ENCODE assay signal across 27 cellular contexts in the genomic region with DNA sequence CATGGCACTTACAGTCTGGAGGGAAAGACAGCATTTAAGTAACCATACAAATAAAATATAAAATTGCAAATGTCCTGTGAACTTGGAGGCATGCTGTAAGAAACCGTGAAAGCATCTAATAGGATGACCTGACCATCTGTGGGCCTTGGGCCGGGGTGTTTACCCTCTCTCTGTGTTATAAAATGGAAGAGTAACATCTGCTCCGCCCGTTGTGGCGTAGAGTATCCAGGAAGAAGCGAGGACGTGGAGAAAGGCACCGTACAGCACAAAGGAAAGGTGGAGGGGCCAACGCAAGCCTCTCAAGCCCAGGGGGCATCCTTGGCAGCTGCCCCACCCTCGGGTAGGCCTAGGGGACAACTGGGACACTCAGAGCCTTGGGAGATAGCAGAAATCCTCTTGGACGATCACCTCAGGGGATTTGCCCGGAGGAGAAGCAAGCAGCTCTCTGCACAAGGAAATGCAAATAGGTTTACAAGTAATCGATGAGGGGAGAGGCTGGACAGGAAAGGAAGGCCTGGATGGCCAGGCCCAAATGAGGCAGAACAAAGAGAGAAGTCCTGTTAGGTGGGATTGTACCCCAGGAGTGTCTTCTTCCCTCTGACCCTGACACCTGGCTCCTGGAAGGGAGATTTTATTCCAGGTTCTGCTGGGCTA. TPM values are rescaled to one million over a fixed set of nuclear protein-coding genes. Genes with fewer than 3 reads are reported as not detected.
"Had no signal": no experiment of that assay in that cellular context is flagged by ENCODE, and none has a peak within 500 bp of the region (broad histone marks: within the 10 kb centered on the region; RNA-seq: fewer than 3 reads in every experiment).

No MANE protein-coding gene starts in this region.

- ATAC-seq: esophagus mucosa; left cardiac atrium; lower lobe of right lung; natural killer cell treated with Interleukin-12 subunit alpha and Interleukin-12 subunit beta and Interleukin-15 and Interleukin-18, amount 100 ng/mL, for 72 hours; stimulated activated naive B cell treated with anti-CD40 and anti-IgM and Interleukin-4, amounts not matched to agents 10 μg/mL and 1 μg/mL and 100 μg/mL, for 72 hours had no signal

- H3K27me3 ChIP-seq: breast epithelium, sigmoid colon, transverse colon had no signal

- H3K9me3 ChIP-seq: breast epithelium, lower lobe of right lung, sigmoid colon, transverse colon had no signal

- H3K4me1 Mint-ChIP-seq: activated naive CD8-positive, alpha-beta T cell treated with anti-CD3 and anti-CD28 coated beads, Interleukin-2, amount 10 ng/mL, durations not matched to agents 7 days and 5 days; central memory CD8-positive, alpha-beta T cell; stimulated activated naive B cell treated with anti-CD40 and anti-IgM and Interleukin-4, amounts not matched to agents 10 μg/mL and 1 μg/mL and 100 μg/mL, for 72 hours had no signal

- H3K27ac Mint-ChIP-seq: activated CD4-positive, alpha-beta memory T cell treated with anti-CD3 and anti-CD28 coated beads for 36 hours; activated naive CD4-positive, alpha-beta T cell treated with anti-CD3 and anti-CD28 coated beads for 36 hours; activated naive CD8-positive, alpha-beta T cell treated with anti-CD3 and anti-CD28 coated beads, Interleukin-2, amount 10 ng/mL, durations not matched to agents 7 days and 5 days; natural killer cell treated with Interleukin-12 subunit alpha and Interleukin-12 subunit beta and Interleukin-15 and Interleukin-18, amount 100 ng/mL, for 72 hours; stimulated activated naive B cell treated with anti-CD40 and anti-IgM and Interleukin-4, amounts not matched to agents 10 μg/mL and 1 μg/mL and 100 μg/mL, for 72 hours had no signal

- H3K4me3 ChIP-seq: breast epithelium, lower lobe of right lung, sigmoid colon, transverse colon had no signal

- H3K36me3 Mint-ChIP-seq: activated CD4-positive, alpha-beta memory T cell treated with anti-CD3 and anti-CD28 coated beads for 36 hours; activated naive CD8-positive, alpha-beta T cell treated with anti-CD3 and anti-CD28 coated beads, Interleukin-2, amount 10 ng/mL, durations not matched to agents 7 days and 5 days; natural killer cell treated with Interleukin-12 subunit alpha and Interleukin-12 subunit beta and Interleukin-15 and Interleukin-18, amount 100 ng/mL, for 72 hours; stimulated activated naive B cell treated with anti-CD40 and anti-IgM and Interleukin-4, amounts not matched to agents 10 μg/mL and 1 μg/mL and 100 μg/mL, for 72 hours had no signal

- DNase-seq: activated CD4-positive, alpha-beta memory T cell treated with anti-CD3 and anti-CD28 coated beads for 36 hours; activated CD4-positive, alpha-beta T cell treated with anti-CD3 and anti-CD28 coated beads for 48 hours; activated CD4-positive, CD25-positive, alpha-beta regulatory T cell; activated effector memory CD4-positive, alpha-beta T cell treated with Interleukin-2 at 50 U/mL for 16 hours; activated naive CD4-positive, alpha-beta T cell treated with anti-CD3 and anti-CD28 coated beads for 36 hours; activated naive CD8-positive, alpha-beta T cell treated with anti-CD3 and anti-CD28 coated beads, Interleukin-2, amount 10 ng/mL, durations not matched to agents 7 days and 5 days; activated T-cell treated with anti-CD3 and anti-CD28 coated beads, Interleukin-2, amount 50 U/mL, for 48 hours; amniotic stem cell; effector memory CD4-positive, alpha-beta T cell; foreskin melanocyte; hippocampal formation; left cardiac atrium; lower lobe of right lung; occipital lobe; sigmoid colon; stimulated activated CD4-positive, alpha-beta T cell treated with anti-CD3 and anti-CD28 coated beads, Interleukin-2, amount 100 ng/mL, for 48 hours; stimulated activated CD8-positive, alpha-beta memory T cell treated with anti-CD3 and anti-CD28 coated beads, Interleukin-4, amount 100 ng/mL, for 48 hours; stimulated activated naive B cell treated with anti-CD40 and anti-IgM and Interleukin-4, amounts not matched to agents 10 μg/mL and 1 μg/mL and 100 μg/mL, for 72 hours; transverse colon had no signal

- H3K36me3 ChIP-seq: breast epithelium, lower lobe of right lung, sigmoid colon, transverse colon had no signal

- H3K9me3 Mint-ChIP-seq: activated CD4-positive, alpha-beta memory T cell treated with anti-CD3 and anti-CD28 coated beads for 36 hours; activated naive CD4-positive, alpha-beta T cell treated with anti-CD3 and anti-CD28 coated beads for 36 hours; activated naive CD8-positive, alpha-beta T cell treated with anti-CD3 and anti-CD28 coated beads, Interleukin-2, amount 10 ng/mL, durations not matched to agents 7 days and 5 days; central memory CD8-positive, alpha-beta T cell; natural killer cell treated with Interleukin-12 subunit alpha and Interleukin-12 subunit beta and Interleukin-15 and Interleukin-18, amount 100 ng/mL, for 72 hours; stimulated activated naive B cell treated with anti-CD40 and anti-IgM and Interleukin-4, amounts not matched to agents 10 μg/mL and 1 μg/mL and 100 μg/mL, for 72 hours had no signal

- H3K4me1 ChIP-seq: breast epithelium, lower lobe of right lung, sigmoid colon, transverse colon had no signal

- H3K4me3 Mint-ChIP-seq: activated CD4-positive, alpha-beta memory T cell treated with anti-CD3 and anti-CD28 coated beads for 36 hours; activated naive CD4-positive, alpha-beta T cell treated with anti-CD3 and anti-CD28 coated beads for 36 hours; activated naive CD8-positive, alpha-beta T cell treated with anti-CD3 and anti-CD28 coated beads, Interleukin-2, amount 10 ng/mL, durations not matched to agents 7 days and 5 days; central memory CD8-positive, alpha-beta T cell; natural killer cell treated with Interleukin-12 subunit alpha and Interleukin-12 subunit beta and Interleukin-15 and Interleukin-18, amount 100 ng/mL, for 72 hours; stimulated activated naive B cell treated with anti-CD40 and anti-IgM and Interleukin-4, amounts not matched to agents 10 μg/mL and 1 μg/mL and 100 μg/mL, for 72 hours had no signal

- H3K27ac ChIP-seq: breast epithelium, lower lobe of right lung, sigmoid colon, transverse colon had no signal

RNA-seq across cellular contexts. Expression of gene VSX2, which starts 26.2 kb away (rescaled TPM):
- total RNA-seq: activated CD4-positive, alpha-beta memory T cell treated with anti-CD3 and anti-CD28 coated beads for 36 hours; activated naive CD4-positive, alpha-beta T cell treated with anti-CD3 and anti-CD28 coated beads for 36 hours; activated naive CD8-positive, alpha-beta T cell treated with anti-CD3 and anti-CD28 coated beads, Interleukin-2, amount 10 ng/mL, durations not matched to agents 7 days and 5 days; breast epithelium; dermis microvascular lymphatic vessel endothelial cell; endothelial cell of umbilical vein; esophagus mucosa; left cardiac atrium; lower lobe of right lung; natural killer cell treated with Interleukin-12 subunit alpha and Interleukin-12 subunit beta and Interleukin-15 and Interleukin-18, amount 100 ng/mL, for 72 hours; occipital lobe; sigmoid colon; T-helper 1 cell treated with Interleukin-12 subunit alpha and Interleukin-12 subunit beta and Interleukin-4 antibody, amounts not matched to agents 30 ng/mL and 1 ng/mL, for 36 hours; temporal lobe; transverse colon had no signal
- polyA plus RNA-seq: endothelial cell of umbilical vein had no signal
